ENCODE assay signal across 15 cellular contexts in genomic region chr19:17307876-17308377, GRCh38. TPM values are rescaled to one million over a fixed set of nuclear protein-coding genes. Genes with fewer than 3 reads are reported as not detected.
DNase-seq lines count a peak whose midpoint lies in the region; ATAC-seq and TF ChIP-seq lines count a peak whose summit lies in the region.
"Had no signal": no experiment of that assay in that cellular context is flagged by ENCODE, and none has a peak within 500 bp of the region (broad histone marks: within the 10 kb centered on the region; RNA-seq: fewer than 3 reads in every experiment).

No MANE protein-coding gene starts in this region.

- intact Hi-C loops in activated CD4-positive, alpha-beta T cell treated with anti-CD3 and anti-CD28 coated beads, Interleukin-2, amount 10 ng/mL, durations not matched to agents 24 days and 14 days (cut with micrococcal nuclease): loop anchor here (5.0 kb wide), 1 partner anchor 81 kb away; the partner anchor contains the start of gene OCEL1
- intact Hi-C loops in OCI-LY7 (cut with micrococcal nuclease; ENCODE audit: unreplicated experiment): loop anchor here (5.0 kb wide), 1 partner anchor 444 kb away; the partner anchor contains the start of gene FCHO1
- intact Hi-C loops in dorsolateral prefrontal cortex (cut with DNase I): loop anchor here in 1 of 2 donors (2.0 kb wide), 1 partner anchor 111 kb away; no protein-coding TSS in a partner anchor

- peak; percentile 57 for DNase-seq in activated CD4-positive, alpha-beta T cell treated with anti-CD3 and anti-CD28 coated beads, Interleukin-2, amount 10 ng/mL, durations not matched to agents 24 days and 14 days
- DNase-seq in activated CD4-positive, alpha-beta T cell treated with anti-CD3 and anti-CD28 coated beads, Interleukin-2, amount 50 U/mL, for 1 hour: no peak
- DNase-seq in OCI-LY7 (ENCODE audit: low spot score): no peak
- DNase-seq in effector memory CD8-positive, alpha-beta T cell: no peak
- no peak for DNase-seq in progenitor cell of endocrine pancreas (ENCODE audit: low spot score, unreplicated experiment)
- no peak for DNase-seq in dorsolateral prefrontal cortex
- no peak for DNase-seq in left lobe of liver (ENCODE audit: low spot score)
- DNase-seq: erythroblast, hypothalamus, NCI-H1694 treated with DMSO at 0.1 percent for 48 hours, nucleus accumbens, SHP77 treated with DMSO at 0.1 percent for 48 hours, spleen had no signal

- ATAC-seq in effector memory CD8-positive, alpha-beta T cell (replicated peaks): no peak
- ATAC-seq in GM18519 (IDR thresholded peaks at IDR 0.05; ENCODE audit: low FRiP score, unreplicated experiment) (no peak), left lobe of liver (no peak)

- peak overlapping the region; percentile 76; the same call in 1 of the 2 replicates for H3K4me2 ChIP-seq in OCI-LY7 (ENCODE audit: low read length)

- H3K4me3 ChIP-seq in OCI-LY7 (ENCODE audit: low read depth, low read length, poor library complexity, severe bottlenecking) (no peak overlapping the region), dorsolateral prefrontal cortex (peak overlapping the region in 3 of 59 donors; percentile 12 to 91 (median 72))
- H3K4me3 ChIP-seq: spleen had no signal

- TF ChIP-seq CTCF in OCI-LY7 (conservative IDR thresholded peaks at IDR 0.05; ENCODE audit: low read length): no peak
- no peak for TF ChIP-seq CTCF in progenitor cell of endocrine pancreas (IDR thresholded peaks at IDR 0.05; ENCODE audit: unreplicated experiment)
- no peak for TF ChIP-seq CTCF in dorsolateral prefrontal cortex (IDR thresholded peaks at IDR 0.05 in 54 of 56, conservative IDR thresholded peaks at IDR 0.05 in 2 of 56; ENCODE audit: low read depth in 1 of 56, partially characterized antibody in 56 of 56)

- H3K79me2 ChIP-seq in OCI-LY7 (ENCODE audit: insufficient read depth, low read depth, low read length): peaks cover 31% of the 10 kb centered on the region

- H3K4me3 Mint-ChIP-seq in activated CD4-positive, alpha-beta T cell treated with anti-CD3 and anti-CD28 coated beads, Interleukin-2, amount 10 ng/mL, durations not matched to agents 24 days and 14 days: peak overlapping the region; percentile 91
- peak overlapping the region; percentile 65 to 86 for H3K4me3 Mint-ChIP-seq in effector memory CD8-positive, alpha-beta T cell
- H3K4me3 Mint-ChIP-seq in progenitor cell of endocrine pancreas (ENCODE audit: low read depth): peak overlapping the region; percentile 88

- H3K4me1 Mint-ChIP-seq in activated CD4-positive, alpha-beta T cell treated with anti-CD3 and anti-CD28 coated beads, Interleukin-2, amount 10 ng/mL, durations not matched to agents 24 days and 14 days: peaks cover 40% of the 10 kb centered on the region
- peaks cover 43 to 46% of the 10 kb centered on the region in 2 donors for H3K4me1 Mint-ChIP-seq in effector memory CD8-positive, alpha-beta T cell (ENCODE audit: low read depth in 2 of 2)
- H3K4me1 Mint-ChIP-seq in progenitor cell of endocrine pancreas (ENCODE audit: low read depth): peaks cover 24% of the 10 kb centered on the region

- no peak overlapping the region for H2AFZ ChIP-seq in OCI-LY7 (ENCODE audit: low read length)

- POLR2A ChIA-PET in OCI-LY7 (lab: Charles Lee): interaction anchor here (1.3 to 2.4 kb wide), 2 partner anchors 9 to 25 kb away, joined by 8 to 15 read pairs; no protein-coding TSS in a partner anchor

- H3K4me1 ChIP-seq in OCI-LY7 (ENCODE audit: insufficient read depth, low read length, poor library complexity, severe bottlenecking): peaks cover 39% of the 10 kb centered on the region

- no peaks in the 10 kb centered on the region for H3K9me3 Mint-ChIP-seq in activated CD4-positive, alpha-beta T cell treated with anti-CD3 and anti-CD28 coated beads, Interleukin-2, amount 10 ng/mL, durations not matched to agents 24 days and 14 days
- no peaks in the 10 kb centered on the region for H3K9me3 Mint-ChIP-seq in effector memory CD8-positive, alpha-beta T cell
- H3K9me3 Mint-ChIP-seq in progenitor cell of endocrine pancreas (ENCODE audit: low read depth): no peaks in the 10 kb centered on the region

- 0 out of 2 replicates have a peak, but pooled peaks cover 5% of the 10 kb centered on the region for H4K20me1 ChIP-seq in OCI-LY7 (ENCODE audit: insufficient read depth, low read length)

- CTCF ChIA-PET in OCI-LY7 (lab: Charles Lee; ENCODE audit: unreplicated experiment): no interaction called here

- H3K36me3 Mint-ChIP-seq in activated CD4-positive, alpha-beta T cell treated with anti-CD3 and anti-CD28 coated beads, Interleukin-2, amount 10 ng/mL, durations not matched to agents 24 days and 14 days (ENCODE audit: low read depth): peaks cover 20% of the 10 kb centered on the region
- peaks cover 27% of the 10 kb centered on the region for H3K36me3 Mint-ChIP-seq in effector memory CD8-positive, alpha-beta T cell (ENCODE audit: insufficient read depth)
- H3K36me3 Mint-ChIP-seq in progenitor cell of endocrine pancreas (ENCODE audit: insufficient read depth): no peaks in the 10 kb centered on the region

- no peaks in the 10 kb centered on the region for H3K9me2 ChIP-seq in OCI-LY7 (ENCODE audit: insufficient read depth, low read length)

- H3K27ac Mint-ChIP-seq in activated CD4-positive, alpha-beta T cell treated with anti-CD3 and anti-CD28 coated beads, Interleukin-2, amount 10 ng/mL, durations not matched to agents 24 days and 14 days: peak overlapping the region; percentile 29
- peak overlapping the region in 1 of 2 donors; percentile 56 for H3K27ac Mint-ChIP-seq in effector memory CD8-positive, alpha-beta T cell
- H3K27ac Mint-ChIP-seq in progenitor cell of endocrine pancreas: peak overlapping the region; percentile 5

- H3K27ac ChIP-seq in OCI-LY7 (ENCODE audit: low read depth, low read length, poor library complexity, severe bottlenecking) (peak overlapping the region; percentile 11), dorsolateral prefrontal cortex (peak overlapping the region in 2 of 59 donors; percentile 7 to 27)
- H3K27ac ChIP-seq: KMS-11, spleen had no signal

- H3K27me3 Mint-ChIP-seq in activated CD4-positive, alpha-beta T cell treated with anti-CD3 and anti-CD28 coated beads, Interleukin-2, amount 10 ng/mL, durations not matched to agents 24 days and 14 days: no peaks in the 10 kb centered on the region
- no peaks in the 10 kb centered on the region for H3K27me3 Mint-ChIP-seq in effector memory CD8-positive, alpha-beta T cell
- H3K27me3 Mint-ChIP-seq in progenitor cell of endocrine pancreas: no peaks in the 10 kb centered on the region

- no TSS peak for BruUV-seq in OCI-LY7 (replicated peaks; lab: Mats Ljungman, UMichigan)

- no peaks in the 10 kb centered on the region for H3K27me3 ChIP-seq in dorsolateral prefrontal cortex
- H3K27me3 ChIP-seq: spleen had no signal

- peaks cover 13% of the 10 kb centered on the region; the same call in 1 of the 2 replicates for H3K36me3 ChIP-seq in OCI-LY7 (ENCODE audit: insufficient read depth, low read length)

- no peaks in the 10 kb centered on the region for H3K9me3 ChIP-seq in OCI-LY7 (ENCODE audit: low read length)
- H3K9me3 ChIP-seq: spleen had no signal

RNA-seq across cellular contexts. Expression of gene DDA1, which starts 1.4 kb away (rescaled TPM):
- 37.9 and 38.2 TPM in 2 replicates for total RNA-seq in activated CD4-positive, alpha-beta T cell treated with anti-CD3 and anti-CD28 coated beads, Interleukin-2, amount 10 ng/mL, durations not matched to agents 24 days and 14 days
- 36.6 and 39.2 TPM in 2 replicates for total RNA-seq in OCI-LY7 (2014; rRNA removed; shearing (Covaris generic))
- 48.8 and 57.9 TPM in 2 replicates for total RNA-seq in OCI-LY7 (2022)
- 38.6 and 41.4 TPM in 2 replicates for total RNA-seq in progenitor cell of endocrine pancreas
- 10 to 100 TPM; 33.9 to 94.0 (median 52.4) TPM for total RNA-seq in dorsolateral prefrontal cortex
- 10.9 TPM for total RNA-seq in left lobe of liver

RNA-seq across cellular contexts. Expression of gene MRPL34, which starts 2.3 kb away (rescaled TPM):
- total RNA-seq in activated CD4-positive, alpha-beta T cell treated with anti-CD3 and anti-CD28 coated beads, Interleukin-2, amount 10 ng/mL, durations not matched to agents 24 days and 14 days: 101 and 103 TPM in 2 replicates
- total RNA-seq in OCI-LY7 (2014; rRNA removed; shearing (Covaris generic)): 174 and 182 TPM in 2 replicates
- 168 and 173 TPM in 2 replicates for total RNA-seq in OCI-LY7 (2022)
- 54.0 and 54.4 TPM in 2 replicates for total RNA-seq in progenitor cell of endocrine pancreas
- 10 to 100 TPM; 41.6 to 99.8 (median 67.2) TPM for total RNA-seq in dorsolateral prefrontal cortex
- total RNA-seq in left lobe of liver: 148 TPM

RNA-seq across cellular contexts. Expression of gene ABHD8, which starts 4.7 kb away (rescaled TPM):
- total RNA-seq in activated CD4-positive, alpha-beta T cell treated with anti-CD3 and anti-CD28 coated beads, Interleukin-2, amount 10 ng/mL, durations not matched to agents 24 days and 14 days: 5.6 and 6.5 TPM in 2 replicates
- 11.6 TPM in 2 replicates for total RNA-seq in OCI-LY7 (2014; rRNA removed; shearing (Covaris generic))
- 17.3 and 18.9 TPM in 2 replicates for total RNA-seq in OCI-LY7 (2022)
- total RNA-seq in progenitor cell of endocrine pancreas: 16.2 and 16.9 TPM in 2 replicates
- 100 to 1,000 TPM in 7 of 120 experiments, 10 to 100 TPM in 113; 22.5 to 113 (median 78.2) TPM for total RNA-seq in dorsolateral prefrontal cortex
- total RNA-seq in left lobe of liver: 18.4 TPM

RNA-seq across cellular contexts. Expression of gene ANKLE1, which starts 26.2 kb away (rescaled TPM):
- total RNA-seq in activated CD4-positive, alpha-beta T cell treated with anti-CD3 and anti-CD28 coated beads, Interleukin-2, amount 10 ng/mL, durations not matched to agents 24 days and 14 days: 17.3 and 17.9 TPM in 2 replicates
- total RNA-seq in OCI-LY7 (2014; rRNA removed; shearing (Covaris generic)): 35.2 and 45.1 TPM in 2 replicates
- total RNA-seq in OCI-LY7 (2022): 53.7 and 59.4 TPM in 2 replicates
- total RNA-seq in progenitor cell of endocrine pancreas: 6.4 and 8.1 TPM in 2 replicates
- total RNA-seq in dorsolateral prefrontal cortex: 1 to 10 TPM in 113 of 120 experiments, under 1 TPM in 7; 0.68 to 6.6 (median 2.6) TPM
- total RNA-seq in left lobe of liver: 0.48 TPM

RNA-seq across cellular contexts. Expression of gene ANO8, which starts 26.7 kb away (rescaled TPM):
- total RNA-seq in activated CD4-positive, alpha-beta T cell treated with anti-CD3 and anti-CD28 coated beads, Interleukin-2, amount 10 ng/mL, durations not matched to agents 24 days and 14 days: 6.6 and 7.1 TPM in 2 replicates
- 4.3 and 5.9 TPM in 2 replicates for total RNA-seq in OCI-LY7 (2014; rRNA removed; shearing (Covaris generic))
- 12.8 and 13.5 TPM in 2 replicates for total RNA-seq in OCI-LY7 (2022)
- 45.2 and 45.3 TPM in 2 replicates for total RNA-seq in progenitor cell of endocrine pancreas
- 10 to 100 TPM; 26.1 to 65.6 (median 37.6) TPM for total RNA-seq in dorsolateral prefrontal cortex
- total RNA-seq in left lobe of liver: 9.6 TPM
